In genomic region chr7:35504365-35504764, GRCh38 we compare ENCODE assay signal across 21 cellular contexts.
"Had no signal": no experiment of that assay in that cellular context is flagged by ENCODE, and none has a peak within 500 bp of the region (broad histone marks: within the 10 kb centered on the region; RNA-seq: fewer than 3 reads in every experiment).

No MANE protein-coding gene starts in this region.

- H3K27me3 ChIP-seq: body of pancreas, cardiac muscle cell, esophagus squamous epithelium, gastrocnemius medialis, right atrium auricular region, spleen had no signal

- ATAC-seq: activated CD8-positive, alpha-beta memory T cell treated with anti-CD3 and anti-CD28 coated beads, Interleukin-2, amount 10 ng/mL, durations not matched to agents 7 days and 5 days; activated CD8-positive, alpha-beta T cell treated with anti-CD3 and anti-CD28 coated beads for 36 hours; body of pancreas; gastrocnemius medialis; naive thymus-derived CD8-positive, alpha-beta T cell had no signal

- FAIRE-seq: kidney had no signal

- H3K4me1 ChIP-seq: body of pancreas, esophagus squamous epithelium, gastrocnemius medialis, right atrium auricular region, spleen had no signal

- H3K4me3 ChIP-seq: body of pancreas, cardiac muscle cell, esophagus squamous epithelium, gastrocnemius medialis, lung, right atrium auricular region, spleen had no signal

- H3K9me3 ChIP-seq: body of pancreas, esophagus squamous epithelium, gastrocnemius medialis, right atrium auricular region, spleen had no signal

- H3K36me3 ChIP-seq: cardiac muscle cell, esophagus squamous epithelium, gastrocnemius medialis, right atrium auricular region, spleen had no signal

- DNase-seq: activated CD4-positive, alpha-beta T cell treated with anti-CD3 and anti-CD28 coated beads, Interleukin-2, amount 10 ng/mL, durations not matched to agents 7 days and 5 days; activated CD4-positive, CD25-positive, alpha-beta regulatory T cell treated with anti-CD3 and anti-CD28 coated beads, Interleukin-2, amount 50 U/mL, for 72 hours; activated CD8-positive, alpha-beta memory T cell treated with anti-CD3 and anti-CD28 coated beads, Interleukin-2, amount 10 ng/mL, durations not matched to agents 7 days and 5 days; activated CD8-positive, alpha-beta T cell treated with anti-CD3 and anti-CD28 coated beads for 36 hours; activated gamma-delta T cell treated with Interleukin-2 at 50 U/mL for 16 hours; activated T-cell treated with anti-CD3 and anti-CD28 coated beads for 4 hours; anterior cingulate cortex; body of pancreas; cortex of kidney; esophagus squamous epithelium; gastrocnemius medialis; head of caudate nucleus; kidney; naive thymus-derived CD8-positive, alpha-beta T cell; spleen; stimulated activated CD4-positive, alpha-beta T cell treated with anti-CD3 and anti-CD28 coated beads, Interleukin-4, amount 100 ng/mL, for 1 hour; stimulated activated naive CD4-positive, alpha-beta T cell had no signal

- H3K27ac ChIP-seq: body of pancreas, esophagus squamous epithelium, gastrocnemius medialis, right atrium auricular region, spleen, VCaP had no signal
